9 cellular contexts compared by ENCODE assay signal in genomic region chr22:32206774-32207758, GRCh38. TPM values are rescaled to one million over a fixed set of nuclear protein-coding genes. Genes with fewer than 3 reads are reported as not detected.
A peak's percentile ranks its signal among the peaks of the same experiment; 100 is the strongest.
DNase-seq lines count a peak whose midpoint lies in the region; ATAC-seq and TF ChIP-seq lines count a peak whose summit lies in the region.
"Had no signal": no experiment of that assay in that cellular context is flagged by ENCODE, and none has a peak within 500 bp of the region (broad histone marks: within the 10 kb centered on the region; RNA-seq: fewer than 3 reads in every experiment).

No MANE protein-coding gene starts in this region.

- CTCF ChIA-PET in T-cell (lab: Charles Lee): interaction anchor here in 1 of 2 donors (1.0 kb wide), 1 partner anchor 237 kb away, joined by 3 read pairs; no protein-coding TSS in a partner anchor

- H4K20me1 ChIP-seq in DND-41 (ENCODE audit: insufficient read depth, low read length): 0 out of 2 replicates have a peak, but pooled peaks cover 4% of the 10 kb centered on the region

- POLR2A ChIA-PET in T-cell (lab: Charles Lee): no interaction called here

- intact Hi-C loops in dorsolateral prefrontal cortex (cut with DNase I): no loop called here

- peak overlapping the region; percentile 82 for H3K18ac ChIP-seq in neuronal stem cell (ENCODE audit: low read length)

- peak overlapping the region in 1 of 3 donors; percentile 93 for H3K4me3 Mint-ChIP-seq in T-cell

- H3K27me3 Mint-ChIP-seq in T-cell: peaks cover 3 to 10% of the 10 kb centered on the region in 2 donors

- H3K27me3 ChIP-seq in DND-41 (ENCODE audit: insufficient read depth, low read length, poor library complexity) (no peaks in the 10 kb centered on the region), dorsolateral prefrontal cortex (peaks cover 0 to 14% (median 0%) of the 10 kb centered on the region in 45 donors), neuronal stem cell (ENCODE audit: control insufficient read depth in 3 of 3, insufficient read depth in 3 of 3, low read depth in 1 of 3, low read length in 3 of 3) (peaks cover 2 to 21% (median 3%) of the 10 kb centered on the region in 3 experiments)

- H3K4me1 ChIP-seq in DND-41 (ENCODE audit: insufficient read depth, low read length): no peaks in the 10 kb centered on the region
- peaks cover 0 to 14% of the 10 kb centered on the region in 2 donors for H3K4me1 ChIP-seq in neuronal stem cell (ENCODE audit: control insufficient read depth in 2 of 2, insufficient read depth in 1 of 2, low read depth in 1 of 2, low read length in 2 of 2)
- H3K4me1 ChIP-seq: SJSA1 had no signal

- H3K79me2 ChIP-seq in DND-41 (ENCODE audit: insufficient read depth, low read length): no peaks in the 10 kb centered on the region

- H3K27ac ChIP-seq in DND-41 (ENCODE audit: low read length): no peak overlapping the region
- no peak overlapping the region for H3K27ac ChIP-seq in dorsolateral prefrontal cortex
- no peak overlapping the region for H3K27ac ChIP-seq in neuronal stem cell (replicated peaks; ENCODE audit: low read length)
- H3K27ac ChIP-seq: SJSA1 had no signal

- H3K4ac ChIP-seq in neuronal stem cell (ENCODE audit: low read length): no peak overlapping the region

- no peak overlapping the region for H3K27ac Mint-ChIP-seq in T-cell

- H3K9ac ChIP-seq in DND-41 (ENCODE audit: low read depth, low read length) (no peak overlapping the region), neuronal stem cell (ENCODE audit: low read depth, low read length, poor library complexity) (no peak overlapping the region)

- H3K4me3 ChIP-seq in DND-41 (ENCODE audit: low read depth in 1 of 2, low read length in 2 of 2) (no peak overlapping the region), dorsolateral prefrontal cortex (peak overlapping the region in 31 of 59 donors; percentile 1 to 70 (median 57)), neuronal stem cell (ENCODE audit: low read length in 2 of 2) (peak overlapping the region in 1 of 2 donors; percentile 61)
- H3K4me3 ChIP-seq: SJSA1 had no signal

- peak overlapping the region; percentile 78 for H2AK5ac ChIP-seq in neuronal stem cell (ENCODE audit: low read depth, low read length)

- peak overlapping the region; percentile 93 for H2BK12ac ChIP-seq in neuronal stem cell (ENCODE audit: low read length)

- H3K4me2 ChIP-seq in DND-41 (ENCODE audit: insufficient read depth, low read length): no peak overlapping the region
- no peak overlapping the region for H3K4me2 ChIP-seq in neuronal stem cell (ENCODE audit: insufficient read depth, low read length, poor library complexity, severe bottlenecking)

- no peaks in the 10 kb centered on the region for H3K9me3 Mint-ChIP-seq in T-cell

- H3K36me3 ChIP-seq in DND-41 (ENCODE audit: insufficient read depth, low read length) (no peaks in the 10 kb centered on the region), neuronal stem cell (replicated peaks in 1 of 2; ENCODE audit: control insufficient read depth in 2 of 2, insufficient read depth in 2 of 2, low read length in 2 of 2) (peaks cover 0 to 7% of the 10 kb centered on the region in 2 donors)
- H3K36me3 ChIP-seq: SJSA1 had no signal

- peak; percentile 67 for TF ChIP-seq CTCF in DND-41 (IDR thresholded peaks at IDR 0.05; ENCODE audit: borderline replicate concordance, extremely low read depth, low read length, poor library complexity, severe bottlenecking)
- peak in 50 of 56 donors; percentile 16 to 62 (median 40) for TF ChIP-seq CTCF in dorsolateral prefrontal cortex (IDR thresholded peaks at IDR 0.05 in 54 of 56, conservative IDR thresholded peaks at IDR 0.05 in 2 of 56; ENCODE audit: low read depth in 1 of 56, partially characterized antibody in 56 of 56)

- no peak overlapping the region for H4K91ac ChIP-seq in neuronal stem cell (ENCODE audit: low read depth, low read length, poor library complexity)

- peak overlapping the region; percentile 11 for H3K23ac ChIP-seq in neuronal stem cell (ENCODE audit: low read depth, low read length, poor library complexity)

- DNase-seq in DND-41: peak; percentile 17
- DNase-seq in HuH-7.5 (ENCODE audit: low spot score): peak; percentile 34
- DNase-seq in T-cell: peak in 12 of 34 experiments; percentile 12 to 43 (median 26)
- DNase-seq in dorsolateral prefrontal cortex: peak in 2 of 10 donors; percentile 11 to 25
- DNase-seq in neuronal stem cell (ENCODE audit: low spot score): no peak
- DNase-seq in putamen (ENCODE audit: low spot score): no peak

- H4K8ac ChIP-seq in neuronal stem cell (ENCODE audit: low read depth, low read length): peak overlapping the region; percentile 93

- peak; percentile 73 for ATAC-seq in DND-41 (ENCODE audit: insufficient read depth, low read depth)
- ATAC-seq in T-cell (replicated peaks in 1 of 4): peak in 3 of 4 experiments; percentile 28 to 50 (median 50)
- ATAC-seq in HG03442 (IDR thresholded peaks at IDR 0.05; ENCODE audit: unreplicated experiment): no peak
- no peak for ATAC-seq in GM18868 (IDR thresholded peaks at IDR 0.05; ENCODE audit: unreplicated experiment)

- H3K14ac ChIP-seq in neuronal stem cell (ENCODE audit: low read length): peak overlapping the region; percentile 90

- H3K9me3 ChIP-seq in DND-41 (ENCODE audit: insufficient read depth, low read length, severe bottlenecking) (no peaks in the 10 kb centered on the region), neuronal stem cell (replicated peaks in 1 of 2; ENCODE audit: control insufficient read depth in 2 of 2, insufficient read depth in 1 of 2, low read depth in 1 of 2, low read length in 2 of 2) (no peaks in the 10 kb centered on the region)
- H3K9me3 ChIP-seq: SJSA1 had no signal

- no peaks in the 10 kb centered on the region for H3K36me3 Mint-ChIP-seq in T-cell

- peak overlapping the region; percentile 10 for H2BK15ac ChIP-seq in neuronal stem cell (ENCODE audit: low read length)

- no peak overlapping the region for H2BK5ac ChIP-seq in neuronal stem cell (ENCODE audit: low read length)

- no peak overlapping the region for H2BK120ac ChIP-seq in neuronal stem cell (ENCODE audit: low read depth, low read length)

- H3K79me1 ChIP-seq in neuronal stem cell (ENCODE audit: low read depth, low read length): peaks cover 9% of the 10 kb centered on the region

- H3K4me1 Mint-ChIP-seq in T-cell: peaks cover 35 to 41% (median 40%) of the 10 kb centered on the region in 3 donors

- no CpG with 5 or more reads among the region's 22 CpGs for WGBS in neuronal stem cell (ENCODE audit: extremely low coverage in 2 of 2, insufficient read length in 2 of 2, insufficient replicate concordance in 1 of 2), 2 donors

- H2AFZ ChIP-seq in DND-41 (ENCODE audit: low read depth, low read length): no peak overlapping the region
- no peak overlapping the region for H2AFZ ChIP-seq in neuronal stem cell (ENCODE audit: low read length)

RNA-seq across cellular contexts. Expression of gene RFPL2, which starts 2.2 kb away (rescaled TPM):
- total RNA-seq in T-cell: 1 to 10 TPM in 3 of 5 donors, under 1 TPM in 2; 0.16 to 1.8 (median 1.1) TPM
- total RNA-seq in dorsolateral prefrontal cortex: 10 to 100 TPM in 70 of 120 experiments, 1 to 10 TPM in 50; 2.7 to 32.4 (median 11.3) TPM
- 0.40 TPM for polyA plus RNA-seq in neuronal stem cell (2013, experiment 1 of 2)
- polyA plus RNA-seq in neuronal stem cell (2013, experiment 2 of 2): 0.40 TPM
- total RNA-seq: SJSA1 had no signal

RNA-seq across cellular contexts. Expression of gene C22orf42, which starts 48.0 kb away (rescaled TPM):
- not detected for total RNA-seq in T-cell
- 1 to 10 TPM in 1 of 120 experiments, under 1 TPM in 5, not detected in 114; 0.37 to 1.1 (median 0.49) TPM for total RNA-seq in dorsolateral prefrontal cortex
- 2.2 TPM for polyA plus RNA-seq in neuronal stem cell (2013, experiment 1 of 2)
- polyA plus RNA-seq in neuronal stem cell (2013, experiment 2 of 2): 2.2 TPM
- total RNA-seq: SJSA1 had no signal

RNA-seq across cellular contexts. Expression of gene SLC5A4, which starts 48.1 kb away (rescaled TPM):
- total RNA-seq in T-cell (not detected), dorsolateral prefrontal cortex (1 to 10 TPM in 36 of 120 experiments, under 1 TPM in 70, not detected in 14; 0.23 to 9.1 (median 0.72) TPM)
- polyA plus RNA-seq in neuronal stem cell (2013, experiment 1 of 2): 0.04 TPM
- 0.06 TPM for polyA plus RNA-seq in neuronal stem cell (2013, experiment 2 of 2)
- total RNA-seq: SJSA1 had no signal

Comparison
In these comparisons a context has a peak if more than half of its experiments do, and no peak if none do; other contexts are left out.
1. ATAC-seq: peak in DND-41 (single experiment) and T-cell (3 of 4); none in HG03442 (single experiment) and GM18868 (single experiment).
2. DNase-seq: peak in DND-41 (single experiment) and HuH-7.5 (single experiment); none in neuronal stem cell (single experiment) and putamen (single experiment).
3. H3K4me3 ChIP-seq: peak in dorsolateral prefrontal cortex (31 of 59); none in DND-41 (0 of 2).